ENCODE assay signal across 18 cellular contexts in genomic region chr6:25142506-25142905, GRCh38.
"Had no signal": no experiment of that assay in that cellular context is flagged by ENCODE, and none has a peak within 500 bp of the region (broad histone marks: within the 10 kb centered on the region; RNA-seq: fewer than 3 reads in every experiment).

No MANE protein-coding gene starts in this region.

- H3K27ac ChIP-seq: brain microvascular endothelial cell, coronary artery, gastrocnemius medialis, lower lobe of right lung, suprapubic skin had no signal

- H3K27ac Mint-ChIP-seq: nephron had no signal

- H3K27me3 ChIP-seq: brain microvascular endothelial cell, gastrocnemius medialis, suprapubic skin had no signal

- H3K36me3 ChIP-seq: brain microvascular endothelial cell, gastrocnemius medialis, lower lobe of right lung, suprapubic skin had no signal

- FAIRE-seq: keratinocyte, TTC549 had no signal

- H3K9me3 ChIP-seq: gastrocnemius medialis, lower lobe of right lung, suprapubic skin had no signal

- DNase-seq: activated CD4-positive, alpha-beta T cell treated with anti-CD3 and anti-CD28 coated beads for 4 hours; activated CD8-positive, alpha-beta memory T cell treated with anti-CD3 and anti-CD28 coated beads for 24 hours; activated naive CD4-positive, alpha-beta T cell; aorta; brain microvascular endothelial cell; central memory CD4-positive, alpha-beta T cell; gastrocnemius medialis; head of caudate nucleus; lower lobe of right lung; posterior cingulate gyrus; stimulated activated CD8-positive, alpha-beta memory T cell treated with anti-CD3 and anti-CD28 coated beads, Interleukin-4, amount 100 ng/mL, for 48 hours; stimulated activated naive CD8-positive, alpha-beta T cell treated with anti-CD3 and anti-CD28 coated beads, Interleukin-15, Interleukin-2, amounts not matched to agents 100 U/mL and 50 U/mL, for 24 hours; trophoblast cell had no signal

- ATAC-seq: gastrocnemius medialis; lower lobe of right lung; stimulated activated naive CD8-positive, alpha-beta T cell treated with anti-CD3 and anti-CD28 coated beads, Interleukin-15, Interleukin-2, amounts not matched to agents 100 U/mL and 50 U/mL, for 24 hours had no signal

- H3K9me3 Mint-ChIP-seq: nephron had no signal

- H3K4me3 ChIP-seq: coronary artery, gastrocnemius medialis, lower lobe of right lung, suprapubic skin had no signal

- H3K4me3 Mint-ChIP-seq: nephron had no signal
